ENCODE assay signal across 8 cellular contexts in genomic region chr14:73491256-73491976, GRCh38. TPM values are rescaled to one million over a fixed set of nuclear protein-coding genes. Genes with fewer than 3 reads are reported as not detected.
DNase-seq lines count a peak whose midpoint lies in the region; ATAC-seq, FAIRE-seq and TF ChIP-seq lines count a peak whose summit lies in the region.

No MANE protein-coding gene starts in this region.

- TF ChIP-seq CTCF in HL-60 (IDR thresholded peaks at IDR 0.05; ENCODE audit: insufficient read depth, low read length) (no peak), type B pancreatic cell (conservative IDR thresholded peaks at IDR 0.05) (no peak)

- POLR2A ChIA-PET in CD8-positive, alpha-beta memory T cell (lab: Charles Lee) = interaction anchor here (0.5 to 1.9 kb wide), 13 partner anchors 8 to 433 kb away, joined by 3 to 22 read pairs (median 6); partner anchors contain the start of genes ACOT2, ACOT4, ACOT6 and DNAL1

- H3K4me3 ChIP-seq in CD8-positive, alpha-beta memory T cell (ENCODE audit: low read length) = peak overlapping the region; percentile 85
- H3K4me3 ChIP-seq in HL-60 (replicated peaks; ENCODE audit: insufficient read depth, low read length) = peak overlapping the region; percentile 49

- no peaks in the 10 kb centered on the region for H3K9me3 Mint-ChIP-seq in CD8-positive, alpha-beta memory T cell
- H3K9me3 Mint-ChIP-seq in type B pancreatic cell = no peaks in the 10 kb centered on the region

- no peaks in the 10 kb centered on the region for H3K27me3 Mint-ChIP-seq in CD8-positive, alpha-beta memory T cell
- no peaks in the 10 kb centered on the region for H3K27me3 Mint-ChIP-seq in type B pancreatic cell

- no peaks in the 10 kb centered on the region for H3K27me3 ChIP-seq in CD8-positive, alpha-beta memory T cell (ENCODE audit: insufficient read depth, low read length, poor library complexity, severe bottlenecking)
- H3K27me3 ChIP-seq in HL-60 (ENCODE audit: insufficient read depth, poor library complexity, severe bottlenecking) = no peaks in the 10 kb centered on the region

- FAIRE-seq in RCC 7860 (lab: Jason Lieb, UNC) = no peak

- peaks cover 43 to 61% (median 60%) of the 10 kb centered on the region in 3 donors for H3K4me1 Mint-ChIP-seq in CD8-positive, alpha-beta memory T cell
- peaks cover 14% of the 10 kb centered on the region for H3K4me1 Mint-ChIP-seq in type B pancreatic cell (ENCODE audit: unreplicated experiment)

- H3K4me3 Mint-ChIP-seq in CD8-positive, alpha-beta memory T cell = peak overlapping the region; percentile 86 to 98 (median 87)
- H3K4me3 Mint-ChIP-seq in type B pancreatic cell = peak overlapping the region; percentile 89

- peaks cover 31% of the 10 kb centered on the region for H3K4me1 ChIP-seq in CD8-positive, alpha-beta memory T cell (ENCODE audit: insufficient read depth, low read length)

- DNase-seq in CD8-positive, alpha-beta memory T cell = peak; percentile 57 to 80 (median 67)
- peak; percentile 19 to 23 for DNase-seq in HL-60 (ENCODE audit: low read depth in 1 of 2, low spot score in 1 of 2)
- peak; percentile 10 for DNase-seq in RCC 7860 (ENCODE audit: low spot score)
- DNase-seq in activated gamma-delta T cell treated with Interleukin-2 at 50 U/mL for 16 hours = peak; percentile 62
- DNase-seq in germinal center (ENCODE audit: low spot score) = peak; percentile 62
- peak; percentile 19 to 95 (median 56) for DNase-seq in posterior cingulate gyrus
- DNase-seq in type B pancreatic cell (ENCODE audit: extremely low spot score, unreplicated experiment) = peak; percentile 72

- H3K36me3 ChIP-seq in CD8-positive, alpha-beta memory T cell (ENCODE audit: insufficient read depth, low read length) = no peaks in the 10 kb centered on the region

- intact Hi-C loops in posterior cingulate gyrus (cut with DNase I) = loop anchor here (5.0 kb wide), 1 partner anchor 76 kb away; the partner anchor contains the start of gene ACOT2

- peak overlapping the region; percentile 88 for H3K27ac ChIP-seq in CD8-positive, alpha-beta memory T cell (ENCODE audit: low read depth, low read length)
- peak overlapping the region; percentile 78 for H3K27ac ChIP-seq in HL-60 (replicated peaks)

- CTCF ChIA-PET in CD8-positive, alpha-beta memory T cell (lab: Charles Lee) = interaction anchor here (0.7 to 2.2 kb wide), 8 partner anchors 8 to 196 kb away, joined by 3 to 14 read pairs (median 4); partner anchors contain the start of genes ACOT2 and NUMB

- no peaks in the 10 kb centered on the region for H3K9me3 ChIP-seq in CD8-positive, alpha-beta memory T cell (ENCODE audit: low read length)

- peak overlapping the region in 7 of 8 donors; percentile 80 to 92 (median 88) for H3K27ac Mint-ChIP-seq in CD8-positive, alpha-beta memory T cell
- H3K27ac Mint-ChIP-seq in type B pancreatic cell = peak overlapping the region; percentile 89

- ATAC-seq in GM19463 (IDR thresholded peaks at IDR 0.05; ENCODE audit: unreplicated experiment) = peak; percentile 63

- H3K36me3 Mint-ChIP-seq in CD8-positive, alpha-beta memory T cell = peaks cover 6 to 38% (median 10%) of the 10 kb centered on the region in 3 donors
- peaks cover 11% of the 10 kb centered on the region for H3K36me3 Mint-ChIP-seq in type B pancreatic cell

RNA-seq across cellular contexts. Expression of gene RIOX1, which starts 0.7 kb away (rescaled TPM):
- total RNA-seq in CD8-positive, alpha-beta memory T cell = 10 to 100 TPM; 27.2 to 27.8 TPM
- polyA plus RNA-seq in CD8-positive, alpha-beta memory T cell = 35.3 TPM
- 12.1 and 16.7 TPM in 2 replicates for total RNA-seq in type B pancreatic cell (ENCODE audit: low replicate concordance)

RNA-seq across cellular contexts. Expression of gene NUMB, which starts 33.1 kb away (rescaled TPM):
- total RNA-seq in CD8-positive, alpha-beta memory T cell = 10 to 100 TPM; 36.5 to 38.5 TPM
- polyA plus RNA-seq in CD8-positive, alpha-beta memory T cell = 39.0 TPM
- 64.5 and 78.1 TPM in 2 replicates for total RNA-seq in type B pancreatic cell (ENCODE audit: low replicate concordance)

RNA-seq across cellular contexts. Expression of gene ACOT1, which starts 45.5 kb away (rescaled TPM):
- total RNA-seq in CD8-positive, alpha-beta memory T cell = 1 to 10 TPM; 1.8 to 1.9 TPM
- polyA plus RNA-seq in CD8-positive, alpha-beta memory T cell = 3.1 TPM
- 3.8 and 5.3 TPM in 2 replicates for total RNA-seq in type B pancreatic cell (ENCODE audit: low replicate concordance)

Comparison
In these comparisons a context has a peak if more than half of its experiments do, and no peak if none do; other contexts are left out.
1. Peak in every context shown above with its lines: DNase-seq, ATAC-seq, H3K4me3 ChIP-seq and H3K27ac ChIP-seq.
2. DNase-seq: peak in every context shown above with its lines; median percentile 72 in type B pancreatic cell; 67 in CD8-positive, alpha-beta memory T cell; 62 in activated gamma-delta T cell treated with Interleukin-2 at 50 U/mL for 16 hours; 62 in germinal center; 56 in posterior cingulate gyrus; 21 in HL-60; 10 in RCC 7860.